8 cellular contexts compared by ENCODE assay signal in genomic region chr7:95596183-95597135, GRCh38. TPM values are rescaled to one million over a fixed set of nuclear protein-coding genes. Genes with fewer than 3 reads are reported as not detected.
DNase-seq lines count a peak whose midpoint lies in the region; ATAC-seq and TF ChIP-seq lines count a peak whose summit lies in the region.

TSS of gene PDK4 (minus strand) at chr7:95596516. CDS start at chr7:95596293, 223 bp downstream.

- ATAC-seq in GM21360 (IDR thresholded peaks at IDR 0.05; ENCODE audit: unreplicated experiment) (no peak), GM21381 (IDR thresholded peaks at IDR 0.05; ENCODE audit: unreplicated experiment) (no peak)

- TF ChIP-seq CTCF in retinal pigment epithelial cell (conservative IDR thresholded peaks at IDR 0.05; ENCODE audit: low read depth, low read length): no peak

- DNase-seq in GM04503 (ENCODE audit: low read depth): peak; percentile 64
- DNase-seq in NCI-H510A treated with DMSO at 0.1 percent for 48 hours (lab: John Stamatoyannopoulos, UW): peak; percentile 47
- DNase-seq in cerebellum (ENCODE audit: low spot score): peak; percentile 23
- peak; percentile 90 for DNase-seq in inferior parietal cortex (ENCODE audit: extremely low spot score)
- peak; percentile 91 for DNase-seq in retinal pigment epithelial cell (ENCODE audit: low read depth)
- no peak for DNase-seq in RPMI8226

- H3K4me3 ChIP-seq in retinal pigment epithelial cell (ENCODE audit: low read length): peak within 1 kb of the TSS; percentile 68

RNA-seq across cellular contexts. Expression of gene PDK4, which starts in this region (rescaled TPM):
- total RNA-seq in cerebellum: 7.6 TPM
